ENCODE assay signal across 12 cellular contexts in genomic region chr14:75440733-75441474, GRCh38. TPM values are rescaled to one million over a fixed set of nuclear protein-coding genes. Genes with fewer than 3 reads are reported as not detected.
DNase-seq lines count a peak whose midpoint lies in the region; ATAC-seq and TF ChIP-seq lines count a peak whose summit lies in the region.
"Had no signal": no experiment of that assay in that cellular context is flagged by ENCODE, and none has a peak within 500 bp of the region (broad histone marks: within the 10 kb centered on the region; RNA-seq: fewer than 3 reads in every experiment).

No MANE protein-coding gene starts in this region.

- no peaks in the 10 kb centered on the region for H3K9me3 ChIP-seq in left lung
- H3K9me3 ChIP-seq: SJCRH30 had no signal

- H3K27ac Mint-ChIP-seq in brain, result peak overlapping the region in 3 of 5 experiments; percentile 10 to 26 (median 22)
- peak overlapping the region; percentile 17 for H3K27ac Mint-ChIP-seq in stimulated activated memory B cell treated with anti-CD40 and anti-IgM and Interleukin-4, amounts not matched to agents 10 μg/mL and 1 μg/mL and 100 μg/mL, for 72 hours
- no peak overlapping the region for H3K27ac Mint-ChIP-seq in activated T-cell treated with anti-CD3 and anti-CD28 coated beads, Interleukin-2, amount 50 U/mL, for 72 hours
- H3K27ac Mint-ChIP-seq: activated CD4-positive, alpha-beta T cell treated with anti-CD3 and anti-CD28 coated beads, Interleukin-2, amount 10 ng/mL, durations not matched to agents 7 days and 5 days had no signal

- ATAC-seq in left lung, result peak; percentile 81
- ATAC-seq in stimulated activated memory B cell treated with anti-CD40 and anti-IgM and Interleukin-4, amounts not matched to agents 10 μg/mL and 1 μg/mL and 100 μg/mL, for 72 hours, result no peak
- ATAC-seq in HG03025 (IDR thresholded peaks at IDR 0.05; ENCODE audit: low FRiP score, unreplicated experiment), result no peak
- no peak for ATAC-seq in activated T-cell treated with anti-CD3 and anti-CD28 coated beads, Interleukin-2, amount 50 U/mL, for 72 hours (replicated peaks in 1 of 2)

- TF ChIP-seq CTCF in brain (conservative IDR thresholded peaks at IDR 0.05) (no peak), left lung (IDR thresholded peaks at IDR 0.05) (no peak)

- intact Hi-C loops in left lung (cut with DNase I), result no loop called here

- H3K4me3 Mint-ChIP-seq in brain, result no peak overlapping the region
- no peak overlapping the region for H3K4me3 Mint-ChIP-seq in stimulated activated memory B cell treated with anti-CD40 and anti-IgM and Interleukin-4, amounts not matched to agents 10 μg/mL and 1 μg/mL and 100 μg/mL, for 72 hours
- no peak overlapping the region for H3K4me3 Mint-ChIP-seq in activated T-cell treated with anti-CD3 and anti-CD28 coated beads, Interleukin-2, amount 50 U/mL, for 72 hours
- H3K4me3 Mint-ChIP-seq: activated CD4-positive, alpha-beta T cell treated with anti-CD3 and anti-CD28 coated beads, Interleukin-2, amount 10 ng/mL, durations not matched to agents 7 days and 5 days had no signal

- H3K36me3 Mint-ChIP-seq in brain, result peaks cover 53% of the 10 kb centered on the region
- peaks cover 25% of the 10 kb centered on the region for H3K36me3 Mint-ChIP-seq in stimulated activated memory B cell treated with anti-CD40 and anti-IgM and Interleukin-4, amounts not matched to agents 10 μg/mL and 1 μg/mL and 100 μg/mL, for 72 hours
- no peaks in the 10 kb centered on the region for H3K36me3 Mint-ChIP-seq in activated T-cell treated with anti-CD3 and anti-CD28 coated beads, Interleukin-2, amount 50 U/mL, for 72 hours (ENCODE audit: insufficient read depth in 2 of 2)

- DNase-seq in GM04504 (ENCODE audit: low read depth), result peak; percentile 75
- peak in 1 of 2 donors; percentile 60 for DNase-seq in left lung
- no peak for DNase-seq in putamen (ENCODE audit: low spot score)
- no peak for DNase-seq in kidney glomerular epithelial cell (lab: John Stamatoyannopoulos, UW)
- DNase-seq in activated T-cell treated with anti-CD3 and anti-CD28 coated beads, Interleukin-2, amount 50 U/mL, for 72 hours, result no peak
- DNase-seq: activated CD4-positive, alpha-beta T cell treated with anti-CD3 and anti-CD28 coated beads, Interleukin-2, amount 10 ng/mL, durations not matched to agents 7 days and 5 days; amniotic stem cell; NCI-H146; SJCRH30 had no signal

- H3K27me3 Mint-ChIP-seq in brain, result no peaks in the 10 kb centered on the region
- no peaks in the 10 kb centered on the region for H3K27me3 Mint-ChIP-seq in stimulated activated memory B cell treated with anti-CD40 and anti-IgM and Interleukin-4, amounts not matched to agents 10 μg/mL and 1 μg/mL and 100 μg/mL, for 72 hours
- no peaks in the 10 kb centered on the region for H3K27me3 Mint-ChIP-seq in activated T-cell treated with anti-CD3 and anti-CD28 coated beads, Interleukin-2, amount 50 U/mL, for 72 hours (ENCODE audit: low read depth)

- peak overlapping the region; percentile 62 to 69 for H3K27ac ChIP-seq in left lung
- H3K27ac ChIP-seq: SJCRH30 had no signal

- no peak overlapping the region for H3K4me3 ChIP-seq in left lung
- H3K4me3 ChIP-seq: SJCRH30 had no signal

- peaks cover 0 to 3% (median 0%) of the 10 kb centered on the region in 5 experiments for H3K9me3 Mint-ChIP-seq in brain
- H3K9me3 Mint-ChIP-seq in stimulated activated memory B cell treated with anti-CD40 and anti-IgM and Interleukin-4, amounts not matched to agents 10 μg/mL and 1 μg/mL and 100 μg/mL, for 72 hours, result no peaks in the 10 kb centered on the region
- no peaks in the 10 kb centered on the region for H3K9me3 Mint-ChIP-seq in activated T-cell treated with anti-CD3 and anti-CD28 coated beads, Interleukin-2, amount 50 U/mL, for 72 hours
- H3K9me3 Mint-ChIP-seq: activated CD4-positive, alpha-beta T cell treated with anti-CD3 and anti-CD28 coated beads, Interleukin-2, amount 10 ng/mL, durations not matched to agents 7 days and 5 days had no signal

- peaks cover 32% of the 10 kb centered on the region for H3K4me1 Mint-ChIP-seq in brain
- peaks cover 49% of the 10 kb centered on the region for H3K4me1 Mint-ChIP-seq in stimulated activated memory B cell treated with anti-CD40 and anti-IgM and Interleukin-4, amounts not matched to agents 10 μg/mL and 1 μg/mL and 100 μg/mL, for 72 hours
- peaks cover under 1% of the 10 kb centered on the region for H3K4me1 Mint-ChIP-seq in activated T-cell treated with anti-CD3 and anti-CD28 coated beads, Interleukin-2, amount 50 U/mL, for 72 hours (ENCODE audit: low read depth)

- peaks cover 19 to 76% of the 10 kb centered on the region in 2 donors for H3K4me1 ChIP-seq in left lung

- no peaks in the 10 kb centered on the region for H3K27me3 ChIP-seq in left lung
- H3K27me3 ChIP-seq: SJCRH30 had no signal

- peaks cover 0 to 88% of the 10 kb centered on the region in 2 donors for H3K36me3 ChIP-seq in left lung
- H3K36me3 ChIP-seq: SJCRH30 had no signal

RNA-seq across cellular contexts. Expression of gene JDP2, which starts 13.1 kb away (rescaled TPM):
- 12.2 TPM for polyA plus RNA-seq in brain (ENCODE audit: insufficient read depth, low read depth, low replicate concordance)
- total RNA-seq in left lung, result 10 to 100 TPM; 56.8 to 57.6 TPM
- total RNA-seq in activated T-cell treated with anti-CD3 and anti-CD28 coated beads, Interleukin-2, amount 50 U/mL, for 72 hours, result 1 to 10 TPM; 6.3 to 6.8 TPM

Comparison
In these comparisons a context has a peak if more than half of its experiments do, and no peak if none do; other contexts are left out.
1. RNA of gene JDP2, which starts 13.1 kb away (total RNA-seq): 56.8 to 57.6 TPM in left lung; 6.3 to 6.8 TPM in activated T-cell treated with anti-CD3 and anti-CD28 coated beads, Interleukin-2, amount 50 U/mL, for 72 hours; every median in the first group is over 4 times any median in the second.